30 cellular contexts compared by ENCODE assay signal in genomic region chr12:44287545-44287944, GRCh38.
DNase-seq lines count a peak whose midpoint lies in the region; ATAC-seq and TF ChIP-seq lines count a peak whose summit lies in the region.
"Had no signal": no experiment of that assay in that cellular context is flagged by ENCODE, and none has a peak within 500 bp of the region (broad histone marks: within the 10 kb centered on the region; RNA-seq: fewer than 3 reads in every experiment).

No MANE protein-coding gene starts in this region.

- no peaks in the 10 kb centered on the region for H3K27me3 ChIP-seq in A673 (replicated peaks; ENCODE audit: insufficient read depth, low read depth, low read length, poor library complexity)
- no peaks in the 10 kb centered on the region for H3K27me3 ChIP-seq in PC-3 (ENCODE audit: low read length)
- H3K27me3 ChIP-seq: body of pancreas, right atrium auricular region, upper lobe of right lung had no signal

- H3F3A ChIP-seq in PC-3 (ENCODE audit: low read length, unreplicated experiment) = no peaks in the 10 kb centered on the region

- H3K4me3 ChIP-seq in A673 (ENCODE audit: low read depth, low read length, poor library complexity, severe bottlenecking) = no peak overlapping the region
- no peak overlapping the region for H3K4me3 ChIP-seq in AG10803 (ENCODE audit: low read length)
- no peak overlapping the region for H3K4me3 ChIP-seq in PC-3 (ENCODE audit: low read length)
- H3K4me3 ChIP-seq: body of pancreas, PC-9, right atrium auricular region, upper lobe of right lung had no signal

- H3K4me1 ChIP-seq in A673 (ENCODE audit: insufficient read depth, low read length, poor library complexity, severe bottlenecking) (peaks cover 26% of the 10 kb centered on the region), PC-3 (ENCODE audit: insufficient read depth, low read length) (no peaks in the 10 kb centered on the region)
- H3K4me1 ChIP-seq: body of pancreas, parathyroid adenoma, right atrium auricular region, upper lobe of right lung had no signal

- intact Hi-C loops in A673 (cut with micrococcal nuclease; ENCODE audit: unreplicated experiment) (no loop called here), PC-3 (cut with micrococcal nuclease) (loop anchor here (1.0 kb wide), 1 partner anchor 27 kb away; no protein-coding TSS in a partner anchor)

- H3K9me2 ChIP-seq in PC-3 (replicated peaks; ENCODE audit: low read length) = no peaks in the 10 kb centered on the region

- no peak overlapping the region for H3K4me2 ChIP-seq in PC-3 (ENCODE audit: low read length)
- H3K4me2 ChIP-seq: PC-9 had no signal

- POLR2A ChIA-PET in A673 (lab: Charles Lee; ENCODE audit: low non-redundant PET) (no interaction called here), PC-3 (lab: Charles Lee; ENCODE audit: unreplicated experiment) (no interaction called here)

- no peaks in the 10 kb centered on the region for H4K20me1 ChIP-seq in PC-3 (ENCODE audit: low read length)

- no peaks in the 10 kb centered on the region for H3K79me2 ChIP-seq in PC-3 (ENCODE audit: low read length)
- H3K79me2 ChIP-seq: parathyroid adenoma had no signal

- CTCF ChIA-PET in A673 (lab: Charles Lee) = no interaction called here
- CTCF ChIA-PET in PC-3 (lab: Charles Lee) = no interaction called here

- H3K9ac ChIP-seq in PC-3 (ENCODE audit: low read length) = no peak overlapping the region
- H3K9ac ChIP-seq: parathyroid adenoma had no signal

- H3K27ac ChIP-seq in A673 (ENCODE audit: low read depth, low read length, poor library complexity, severe bottlenecking) (no peak overlapping the region), PC-3 (ENCODE audit: low read length) (no peak overlapping the region)
- H3K27ac ChIP-seq: body of pancreas, HL-60, parathyroid adenoma, PC-9, right atrium auricular region, upper lobe of right lung had no signal

- H2AFZ ChIP-seq in PC-3 (ENCODE audit: low read length) = no peak overlapping the region
- H2AFZ ChIP-seq: parathyroid adenoma, PC-9 had no signal

- ATAC-seq in PC-3 = peak; percentile 53
- ATAC-seq: activated T-cell treated with anti-CD3 and anti-CD28 coated beads, Interleukin-2, amount 50 U/mL, for 4 hours; body of pancreas; HepG2; left cardiac atrium; upper lobe of right lung had no signal

- H3K36me3 ChIP-seq in A673 (ENCODE audit: insufficient read depth, low read length, poor library complexity, severe bottlenecking) = no peaks in the 10 kb centered on the region
- H3K36me3 ChIP-seq in PC-3 (ENCODE audit: low read depth, low read length) = no peaks in the 10 kb centered on the region
- H3K36me3 ChIP-seq: right atrium auricular region, upper lobe of right lung had no signal

- TF ChIP-seq CTCF in A673 (conservative IDR thresholded peaks at IDR 0.05; ENCODE audit: low read depth, low read length) (no peak), AG10803 (conservative IDR thresholded peaks at IDR 0.05; ENCODE audit: low read length) (no peak), PC-3 (conservative IDR thresholded peaks at IDR 0.05; ENCODE audit: low read depth, low read length) (no peak)

- H3K9me3 ChIP-seq in A673 (ENCODE audit: low read depth, low read length, poor library complexity, severe bottlenecking) = peaks cover 11% of the 10 kb centered on the region
- H3K9me3 ChIP-seq in PC-3 (ENCODE audit: low read length) = no peaks in the 10 kb centered on the region
- H3K9me3 ChIP-seq: upper lobe of right lung had no signal

- DNase-seq in A673 (ENCODE audit: low spot score) = peak; percentile 42
- DNase-seq in AG10803 (ENCODE audit: low read depth) = peak; percentile 37
- DNase-seq in PC-3 = no peak
- DNase-seq in fibroblast of peridontal ligament (ENCODE audit: extremely low read depth) = peak; percentile 30
- DNase-seq in AG08395 (ENCODE audit: low spot score) = no peak
- DNase-seq in SW 1271 (lab: John Stamatoyannopoulos, UW) = no peak
- DNase-seq in nucleus accumbens (lab: John Stamatoyannopoulos, UW) = no peak
- DNase-seq: activated CD4-positive, alpha-beta T cell treated with anti-CD3 and anti-CD28 coated beads, Interleukin-2, amount 10 ng/mL, durations not matched to agents 24 days and 14 days; activated gamma-delta T cell treated with Interleukin-2 at 50 U/mL for 16 hours; activated T-cell treated with anti-CD3 and anti-CD28 coated beads, Interleukin-2, amount 50 U/mL, for 4 hours; AML-193; body of pancreas; CD4-positive, alpha-beta memory T cell; GOT3; Kasumi-1; left cardiac atrium; NCI-H1092 treated with DMSO at 0.1 percent for 48 hours; NCI-H2029; NCI-H345; nephron progenitor cell; PC-9; SHP77; stimulated activated CD4-positive, alpha-beta T cell treated with anti-CD3 and anti-CD28 coated beads, Interleukin-2, amount 100 ng/mL, for 48 hours; substantia nigra; T1000; upper lobe of right lung had no signal

- no TSS peak for BruUV-seq in A673 (replicated peaks; lab: Mats Ljungman, UMichigan)
- BruUV-seq in PC-3 (replicated peaks; lab: Mats Ljungman, UMichigan) = no TSS peak

Comparison
In these comparisons a context has a peak if more than half of its experiments do, and no peak if none do; other contexts are left out.
1. DNase-seq: peak in A673 (single experiment), AG10803 (single experiment) and fibroblast of peridontal ligament (single experiment); none in PC-3 (single experiment), AG08395 (single experiment), SW 1271 (0 of 2) and nucleus accumbens (0 of 56).